Comparison of ENCODE assay signal across 8 cellular contexts in genomic region chr14:61761959-61762786, GRCh38. TPM values are rescaled to one million over a fixed set of nuclear protein-coding genes. Genes with fewer than 3 reads are reported as not detected.
A peak's percentile ranks its signal among the peaks of the same experiment; 100 is the strongest.
DNase-seq lines count a peak whose midpoint lies in the region; ATAC-seq and TF ChIP-seq lines count a peak whose summit lies in the region.

A gene with protein sequence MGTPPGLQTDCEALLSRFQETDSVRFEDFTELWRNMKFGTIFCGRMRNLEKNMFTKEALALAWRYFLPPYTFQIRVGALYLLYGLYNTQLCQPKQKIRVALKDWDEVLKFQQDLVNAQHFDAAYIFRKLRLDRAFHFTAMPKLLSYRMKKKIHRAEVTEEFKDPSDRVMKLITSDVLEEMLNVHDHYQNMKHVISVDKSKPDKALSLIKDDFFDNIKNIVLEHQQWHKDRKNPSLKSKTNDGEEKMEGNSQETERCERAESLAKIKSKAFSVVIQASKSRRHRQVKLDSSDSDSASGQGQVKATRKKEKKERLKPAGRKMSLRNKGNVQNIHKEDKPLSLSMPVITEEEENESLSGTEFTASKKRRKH (plus strand): TSS chr14:61762420. CDS start chr14:61762461, 41 bp downstream.

- no peaks in the 10 kb centered on the region for H3K4me1 ChIP-seq in fibroblast of lung (ENCODE audit: control insufficient read depth, extremely low read depth, insufficient read depth, low read length)

- ATAC-seq in naive B cell (ENCODE audit: low read depth in 2 of 2): peak; percentile 94 to 97
- ATAC-seq in stimulated activated effector memory CD8-positive, alpha-beta T cell treated with anti-CD3 and anti-CD28 coated beads, Interleukin-12 subunit alpha, Interleukin-12 subunit beta, amount 100 ng/mL, for 72 hours: peak; percentile 100

- H3K9me3 ChIP-seq in fibroblast of lung (ENCODE audit: control insufficient read depth, insufficient read depth, low read depth, low read length): no peaks in the 10 kb centered on the region

- no peaks in the 10 kb centered on the region for H4K20me1 ChIP-seq in fibroblast of lung (ENCODE audit: control insufficient read depth, extremely low read depth, insufficient read depth, low read length)

- no peaks in the 10 kb centered on the region for H3K27me3 ChIP-seq in fibroblast of lung (ENCODE audit: control insufficient read depth, insufficient read depth, low read length)

- peaks cover 3% of the 10 kb centered on the region for H3K27me3 Mint-ChIP-seq in activated T-helper 2 cell treated with anti-CD3 and anti-CD28 coated beads, Interferon-gamma antibody, Interleukin-2, Interleukin-4, amounts not matched to agents 10 μg/mL and 5 μg/mL and 100 μg/mL, durations not matched to agents 14 hours and 24 hours and 36 hours (ENCODE audit: low read depth)
- no peaks in the 10 kb centered on the region for H3K27me3 Mint-ChIP-seq in naive B cell

- peak within 1 kb of the TSS; percentile 84 for H3K4me3 ChIP-seq in LNCaP clone FGC (ENCODE audit: low read depth, low read length)
- H3K4me3 ChIP-seq in fibroblast of lung (replicated peaks in 1 of 4; ENCODE audit: control extremely low read depth in 1 of 4, insufficient read depth in 1 of 4, low read depth in 3 of 4, low read length in 4 of 4): peak within 1 kb of the TSS; percentile 88 to 98 (median 92)

- DNase-seq in EL: peak; percentile 99
- peak; percentile 97 for DNase-seq in H4 (ENCODE audit: low spot score)
- DNase-seq in LNCaP clone FGC (ENCODE audit: low read depth): peak; percentile 94
- peak; percentile 97 for DNase-seq in RPMI8226
- peak; percentile 98 for DNase-seq in activated T-helper 2 cell treated with anti-CD3 and anti-CD28 coated beads, Interferon-gamma antibody, Interleukin-2, Interleukin-4, amounts not matched to agents 10 μg/mL and 5 μg/mL and 100 μg/mL, durations not matched to agents 14 hours and 24 hours and 36 hours (ENCODE audit: low spot score)
- DNase-seq in fibroblast of lung (ENCODE audit: low read depth in 2 of 2): peak; percentile 94 to 98
- peak; percentile 97 for DNase-seq in naive B cell
- peak; percentile 91 to 98 for DNase-seq in stimulated activated effector memory CD8-positive, alpha-beta T cell treated with anti-CD3 and anti-CD28 coated beads, Interleukin-12 subunit alpha, Interleukin-12 subunit beta, amount 100 ng/mL, for 72 hours (ENCODE audit: low spot score in 2 of 2)

- peak within 1 kb of the TSS; percentile 72 for H3K9ac ChIP-seq in fibroblast of lung (ENCODE audit: insufficient read depth, low read length)

- H3K36me3 ChIP-seq in fibroblast of lung (ENCODE audit: control insufficient read depth, insufficient read depth, low read length): peaks cover 2% of the 10 kb centered on the region

- peaks cover 36% of the 10 kb centered on the region for H3K4me1 Mint-ChIP-seq in activated T-helper 2 cell treated with anti-CD3 and anti-CD28 coated beads, Interferon-gamma antibody, Interleukin-2, Interleukin-4, amounts not matched to agents 10 μg/mL and 5 μg/mL and 100 μg/mL, durations not matched to agents 14 hours and 24 hours and 36 hours (ENCODE audit: low read depth)
- H3K4me1 Mint-ChIP-seq in naive B cell: peaks cover 32 to 42% (median 38%) of the 10 kb centered on the region in 3 donors
- peaks cover 32% of the 10 kb centered on the region for H3K4me1 Mint-ChIP-seq in stimulated activated effector memory CD8-positive, alpha-beta T cell treated with anti-CD3 and anti-CD28 coated beads, Interleukin-12 subunit alpha, Interleukin-12 subunit beta, amount 100 ng/mL, for 72 hours

- peak within 1 kb of the TSS; percentile 94 for H3K4me3 Mint-ChIP-seq in activated T-helper 2 cell treated with anti-CD3 and anti-CD28 coated beads, Interferon-gamma antibody, Interleukin-2, Interleukin-4, amounts not matched to agents 10 μg/mL and 5 μg/mL and 100 μg/mL, durations not matched to agents 14 hours and 24 hours and 36 hours (ENCODE audit: low read depth)
- peak within 1 kb of the TSS; percentile 95 to 100 (median 98) for H3K4me3 Mint-ChIP-seq in naive B cell
- peak within 1 kb of the TSS; percentile 98 for H3K4me3 Mint-ChIP-seq in stimulated activated effector memory CD8-positive, alpha-beta T cell treated with anti-CD3 and anti-CD28 coated beads, Interleukin-12 subunit alpha, Interleukin-12 subunit beta, amount 100 ng/mL, for 72 hours

- intact Hi-C loops in activated T-helper 2 cell treated with anti-CD3 and anti-CD28 coated beads, Interferon-gamma antibody, Interleukin-2, Interleukin-4, amounts not matched to agents 10 μg/mL and 5 μg/mL and 100 μg/mL, durations not matched to agents 14 hours and 24 hours and 36 hours (cut with micrococcal nuclease): loop anchor here (1.0 to 10.0 kb wide), 5 partner anchors 11 to 1513 kb away; partner anchors contain the start of genes PPM1A and PRKCH

- H3K36me3 Mint-ChIP-seq in activated T-helper 2 cell treated with anti-CD3 and anti-CD28 coated beads, Interferon-gamma antibody, Interleukin-2, Interleukin-4, amounts not matched to agents 10 μg/mL and 5 μg/mL and 100 μg/mL, durations not matched to agents 14 hours and 24 hours and 36 hours (ENCODE audit: low read depth): peaks cover 26% of the 10 kb centered on the region
- H3K36me3 Mint-ChIP-seq in naive B cell: no peaks in the 10 kb centered on the region
- peaks cover 32% of the 10 kb centered on the region for H3K36me3 Mint-ChIP-seq in stimulated activated effector memory CD8-positive, alpha-beta T cell treated with anti-CD3 and anti-CD28 coated beads, Interleukin-12 subunit alpha, Interleukin-12 subunit beta, amount 100 ng/mL, for 72 hours

- no peak for TF ChIP-seq CTCF in LNCaP clone FGC (IDR thresholded peaks at IDR 0.05; ENCODE audit: control insufficient read depth, extremely low read depth, insufficient read depth)
- no peak for TF ChIP-seq CTCF in fibroblast of lung (conservative IDR thresholded peaks at IDR 0.05 in 1 of 2, IDR thresholded peaks at IDR 0.05 in 1 of 2; ENCODE audit: low read depth in 1 of 2, low read length in 2 of 2)

- H2AFZ ChIP-seq in fibroblast of lung (ENCODE audit: low read length): peak within 1 kb of the TSS; percentile 78

- peak within 1 kb of the TSS; percentile 92 for H3K27ac ChIP-seq in fibroblast of lung (ENCODE audit: insufficient read depth, low read length)

- H3K79me2 ChIP-seq in fibroblast of lung (ENCODE audit: control insufficient read depth, insufficient read depth, low read length): peaks cover 42% of the 10 kb centered on the region

- peak within 1 kb of the TSS; percentile 93 for H3K27ac Mint-ChIP-seq in activated T-helper 2 cell treated with anti-CD3 and anti-CD28 coated beads, Interferon-gamma antibody, Interleukin-2, Interleukin-4, amounts not matched to agents 10 μg/mL and 5 μg/mL and 100 μg/mL, durations not matched to agents 14 hours and 24 hours and 36 hours
- H3K27ac Mint-ChIP-seq in naive B cell: peak within 1 kb of the TSS; percentile 97 to 99 (median 98)
- peak within 1 kb of the TSS; percentile 92 for H3K27ac Mint-ChIP-seq in stimulated activated effector memory CD8-positive, alpha-beta T cell treated with anti-CD3 and anti-CD28 coated beads, Interleukin-12 subunit alpha, Interleukin-12 subunit beta, amount 100 ng/mL, for 72 hours

- H3K4me2 ChIP-seq in fibroblast of lung (ENCODE audit: extremely low read depth, insufficient read depth, low read length): peak within 1 kb of the TSS; percentile 89

- no peaks in the 10 kb centered on the region for H3K9me3 Mint-ChIP-seq in activated T-helper 2 cell treated with anti-CD3 and anti-CD28 coated beads, Interferon-gamma antibody, Interleukin-2, Interleukin-4, amounts not matched to agents 10 μg/mL and 5 μg/mL and 100 μg/mL, durations not matched to agents 14 hours and 24 hours and 36 hours
- no peaks in the 10 kb centered on the region for H3K9me3 Mint-ChIP-seq in naive B cell
- H3K9me3 Mint-ChIP-seq in stimulated activated effector memory CD8-positive, alpha-beta T cell treated with anti-CD3 and anti-CD28 coated beads, Interleukin-12 subunit alpha, Interleukin-12 subunit beta, amount 100 ng/mL, for 72 hours: no peaks in the 10 kb centered on the region

RNA-seq across cellular contexts. Expression of the gene that starts here (rescaled TPM):
- total RNA-seq in H4 (2014; rRNA removed; shearing (Covaris generic)): 9.4 and 11.9 TPM in 2 replicates
- 10.2 and 10.5 TPM in 2 replicates for total RNA-seq in activated T-helper 2 cell treated with anti-CD3 and anti-CD28 coated beads, Interferon-gamma antibody, Interleukin-2, Interleukin-4, amounts not matched to agents 10 μg/mL and 5 μg/mL and 100 μg/mL, durations not matched to agents 14 hours and 24 hours and 36 hours
- 19.8 and 29.6 TPM in 2 replicates for total RNA-seq in fibroblast of lung
- polyA plus RNA-seq in fibroblast of lung (16.9 and 23.4 TPM in 2 replicates), naive B cell (ENCODE audit: low read depth in 6 of 6) (1 to 10 TPM; 5.2 to 7.2 (median 6.4) TPM)
- polyA plus RNA-seq in fibroblast of lung (2012): 10.1 and 13.8 TPM in 2 replicates
- polyA minus RNA-seq in fibroblast of lung (ENCODE audit: low replicate concordance): 0.86 TPM in 1 of 2 replicates, not detected in the other

Comparison
In these comparisons a context has a peak if more than half of its experiments do, and no peak if none do; other contexts are left out.
1. Peak in every context shown above with its lines: DNase-seq, ATAC-seq, H3K4me3 ChIP-seq and H3K27ac ChIP-seq.